ENCODE assay signal across 15 cellular contexts in genomic region chr10:77853256-77853655, GRCh38.
DNase-seq lines count a peak whose midpoint lies in the region; ATAC-seq and TF ChIP-seq lines count a peak whose summit lies in the region.
"Had no signal": no experiment of that assay in that cellular context is flagged by ENCODE, and none has a peak within 500 bp of the region (broad histone marks: within the 10 kb centered on the region; RNA-seq: fewer than 3 reads in every experiment).

No MANE protein-coding gene starts in this region.

- peaks cover 42% of the 10 kb centered on the region for H3K4me1 Mint-ChIP-seq in MCF 10A (ENCODE audit: insufficient read depth, unreplicated experiment)
- H3K4me1 Mint-ChIP-seq in stimulated activated effector memory CD8-positive, alpha-beta T cell treated with anti-CD3 and anti-CD28 coated beads, Interleukin-12 subunit alpha, Interleukin-12 subunit beta, amount 100 ng/mL, for 72 hours: no peaks in the 10 kb centered on the region
- H3K4me1 Mint-ChIP-seq: CD14-positive monocyte had no signal

- H3K36me3 ChIP-seq in breast epithelium: no peaks in the 10 kb centered on the region

- TF ChIP-seq CTCF in breast epithelium (IDR thresholded peaks at IDR 0.05) (no peak), MCF 10A (IDR thresholded peaks at IDR 0.05; ENCODE audit: unreplicated experiment) (no peak)

- CTCF ChIA-PET in MCF 10A (lab: Yijun Ruan, JAX): interaction anchor here (0.7 to 1.1 kb wide), 2 partner anchors 72 to 905 kb away, joined by 3 read pairs; no protein-coding TSS in a partner anchor

- BruUV-seq in MCF 10A (replicated peaks; lab: Mats Ljungman, UMichigan): no TSS peak

- peaks cover 100% of the 10 kb centered on the region for H3K36me3 Mint-ChIP-seq in MCF 10A (ENCODE audit: insufficient read depth, unreplicated experiment)
- peaks cover 20% of the 10 kb centered on the region for H3K36me3 Mint-ChIP-seq in stimulated activated effector memory CD8-positive, alpha-beta T cell treated with anti-CD3 and anti-CD28 coated beads, Interleukin-12 subunit alpha, Interleukin-12 subunit beta, amount 100 ng/mL, for 72 hours
- H3K36me3 Mint-ChIP-seq: CD14-positive monocyte; CD8-positive, alpha-beta T cell had no signal

- TF ChIP-seq POLR2A in breast epithelium (IDR thresholded peaks at IDR 0.05): no peak

- H3K4me3 Mint-ChIP-seq in MCF 10A (ENCODE audit: unreplicated experiment): no peak overlapping the region
- no peak overlapping the region for H3K4me3 Mint-ChIP-seq in stimulated activated effector memory CD8-positive, alpha-beta T cell treated with anti-CD3 and anti-CD28 coated beads, Interleukin-12 subunit alpha, Interleukin-12 subunit beta, amount 100 ng/mL, for 72 hours
- H3K4me3 Mint-ChIP-seq: CD14-positive monocyte; CD8-positive, alpha-beta T cell had no signal

- no peak overlapping the region for H3K27ac Mint-ChIP-seq in MCF 10A (ENCODE audit: low read depth, unreplicated experiment)
- peak overlapping the region; percentile 60 for H3K27ac Mint-ChIP-seq in stimulated activated effector memory CD8-positive, alpha-beta T cell treated with anti-CD3 and anti-CD28 coated beads, Interleukin-12 subunit alpha, Interleukin-12 subunit beta, amount 100 ng/mL, for 72 hours
- H3K27ac Mint-ChIP-seq: CD14-positive monocyte; CD8-positive, alpha-beta T cell had no signal

- DNase-seq in breast epithelium (ENCODE audit: low spot score in 2 of 2): no peak
- no peak for DNase-seq in MCF 10A (ENCODE audit: unreplicated experiment)
- peak; percentile 36 for DNase-seq in islet precursor cell
- no peak for DNase-seq in stimulated activated effector memory CD8-positive, alpha-beta T cell treated with anti-CD3 and anti-CD28 coated beads, Interleukin-12 subunit alpha, Interleukin-12 subunit beta, amount 100 ng/mL, for 72 hours (ENCODE audit: low spot score in 2 of 2)
- no peak for DNase-seq in effector CD4-positive, alpha-beta T cell
- DNase-seq: CD8-positive, alpha-beta T cell; COR-L47; DMS153; DMS79 treated with DMSO at 0.1 percent for 48 hours; EL had no signal

- H3K27me3 ChIP-seq in breast epithelium: no peaks in the 10 kb centered on the region

- peak overlapping the region; percentile 35 to 46 for H3K27ac ChIP-seq in breast epithelium
- H3K27ac ChIP-seq: 22Rv1 had no signal

- POLR2A ChIA-PET in MCF 10A (lab: Yijun Ruan, JAX): interaction anchor here (15.3 to 33.0 kb wide), 2 partner anchors 17 to 41 kb away, joined by 385 to 903 read pairs; no protein-coding TSS in a partner anchor

- ATAC-seq in stimulated activated effector memory CD8-positive, alpha-beta T cell treated with anti-CD3 and anti-CD28 coated beads, Interleukin-12 subunit alpha, Interleukin-12 subunit beta, amount 100 ng/mL, for 72 hours: no peak
- ATAC-seq in HG03571 (IDR thresholded peaks at IDR 0.05; ENCODE audit: unreplicated experiment) (no peak), GM21515 (IDR thresholded peaks at IDR 0.05; ENCODE audit: unreplicated experiment) (no peak)
- ATAC-seq: CD8-positive, alpha-beta T cell; HCT116 had no signal

- H3K9me3 ChIP-seq in breast epithelium: no peaks in the 10 kb centered on the region

- H3K27me3 Mint-ChIP-seq in MCF 10A (ENCODE audit: insufficient read depth, unreplicated experiment): no peaks in the 10 kb centered on the region

- peaks cover 0 to 3% of the 10 kb centered on the region in 2 donors for H3K4me1 ChIP-seq in breast epithelium

- intact Hi-C loops in breast epithelium (cut with DNase I; ENCODE audit: low total_unique reads) (loop anchor here (10.0 kb wide), 1 partner anchor 132 kb away; no protein-coding TSS in a partner anchor), MCF 10A (cut with micrococcal nuclease) (no loop called here)

- H3K9me3 Mint-ChIP-seq in MCF 10A (ENCODE audit: unreplicated experiment): no peaks in the 10 kb centered on the region
- H3K9me3 Mint-ChIP-seq in stimulated activated effector memory CD8-positive, alpha-beta T cell treated with anti-CD3 and anti-CD28 coated beads, Interleukin-12 subunit alpha, Interleukin-12 subunit beta, amount 100 ng/mL, for 72 hours: no peaks in the 10 kb centered on the region
- H3K9me3 Mint-ChIP-seq: CD8-positive, alpha-beta T cell had no signal

- no peak overlapping the region for H3K4me3 ChIP-seq in breast epithelium
